ENCODE assay signal across 1 cellular context in the genomic region with DNA sequence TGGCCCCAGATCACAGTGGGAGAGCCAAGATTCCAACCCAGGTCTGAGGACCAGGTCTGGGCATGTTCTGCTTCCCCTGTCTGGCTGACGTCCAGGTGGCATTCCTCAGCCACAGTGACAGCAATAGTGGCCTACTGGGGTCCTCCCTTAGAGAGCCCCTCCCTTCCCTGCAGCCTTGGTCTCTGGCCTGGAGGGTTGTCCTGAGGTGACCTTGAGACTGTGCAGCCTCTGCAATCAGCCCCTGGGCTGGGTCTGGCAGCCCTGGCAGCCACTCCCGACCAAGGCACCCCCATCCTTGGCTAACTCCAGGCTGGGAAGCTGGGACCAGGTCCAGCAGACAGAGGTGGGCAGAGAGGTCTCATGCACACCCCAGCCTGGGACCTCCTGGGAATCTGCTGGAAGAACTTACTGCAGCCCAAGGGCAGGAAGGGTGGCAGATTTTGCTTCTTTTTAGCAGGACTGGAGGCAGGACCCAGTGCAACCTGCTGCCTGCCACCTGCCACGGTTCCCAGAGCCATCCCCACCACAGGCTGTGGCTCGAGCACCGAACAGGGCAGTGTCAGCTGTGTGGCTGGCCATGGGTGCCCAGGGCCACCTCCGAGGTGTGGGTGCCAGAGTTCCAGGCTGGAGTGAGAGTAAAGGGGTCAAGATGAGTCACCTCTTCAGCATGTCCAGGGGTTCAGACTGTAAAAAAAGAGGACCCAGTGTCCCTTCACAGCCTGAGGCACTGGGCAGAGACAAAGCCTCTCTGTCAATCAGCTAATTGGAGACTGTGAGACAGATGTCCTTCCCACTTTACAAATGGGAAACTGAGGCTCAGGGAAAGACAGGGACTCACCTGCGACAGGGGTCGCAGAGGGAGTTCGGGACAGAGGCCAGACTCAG.
TF ChIP-seq lines count a peak whose summit lies in the region.

No MANE protein-coding gene starts in this region.

TF ChIP-seq in HCT116, 20 proteins besides CTCF, POLR2A, EP300 and RAD21:
- TF ChIP-seq JUND (IDR thresholded peaks at IDR 0.05) (no peak), POLR2AphosphoS5 (IDR thresholded peaks at IDR 0.05; ENCODE audit: low read depth, low read length) (no peak), CEBPB (IDR thresholded peaks at IDR 0.05; ENCODE audit: low read depth) (no peak), ZFX (IDR thresholded peaks at IDR 0.05) (no peak), ZNF274 (IDR thresholded peaks at IDR 0.05; ENCODE audit: low read depth, low read length) (no peak), SP1 (IDR thresholded peaks at IDR 0.05; ENCODE audit: low read depth) (no peak), SRF (IDR thresholded peaks at IDR 0.05; ENCODE audit: low read depth) (no peak), EGR1 (IDR thresholded peaks at IDR 0.05; ENCODE audit: low read depth) (no peak), EZH2 (IDR thresholded peaks at IDR 0.05) (no peak), EZH2phosphoT487 (IDR thresholded peaks at IDR 0.05; ENCODE audit: borderline replicate concordance) (no peak), TCF7L2 (IDR thresholded peaks at IDR 0.05; ENCODE audit: borderline replicate concordance, extremely low read depth, insufficient read depth, insufficient read length) (no peak), SIN3A (IDR thresholded peaks at IDR 0.05; ENCODE audit: low read depth) (no peak)
- TF ChIP-seq, protein P1, sequence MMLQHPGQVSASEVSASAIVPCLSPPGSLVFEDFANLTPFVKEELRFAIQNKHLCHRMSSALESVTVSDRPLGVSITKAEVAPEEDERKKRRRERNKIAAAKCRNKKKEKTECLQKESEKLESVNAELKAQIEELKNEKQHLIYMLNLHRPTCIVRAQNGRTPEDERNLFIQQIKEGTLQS (IDR thresholded peaks at IDR 0.05), result no peak
- TF ChIP-seq, protein P2, sequence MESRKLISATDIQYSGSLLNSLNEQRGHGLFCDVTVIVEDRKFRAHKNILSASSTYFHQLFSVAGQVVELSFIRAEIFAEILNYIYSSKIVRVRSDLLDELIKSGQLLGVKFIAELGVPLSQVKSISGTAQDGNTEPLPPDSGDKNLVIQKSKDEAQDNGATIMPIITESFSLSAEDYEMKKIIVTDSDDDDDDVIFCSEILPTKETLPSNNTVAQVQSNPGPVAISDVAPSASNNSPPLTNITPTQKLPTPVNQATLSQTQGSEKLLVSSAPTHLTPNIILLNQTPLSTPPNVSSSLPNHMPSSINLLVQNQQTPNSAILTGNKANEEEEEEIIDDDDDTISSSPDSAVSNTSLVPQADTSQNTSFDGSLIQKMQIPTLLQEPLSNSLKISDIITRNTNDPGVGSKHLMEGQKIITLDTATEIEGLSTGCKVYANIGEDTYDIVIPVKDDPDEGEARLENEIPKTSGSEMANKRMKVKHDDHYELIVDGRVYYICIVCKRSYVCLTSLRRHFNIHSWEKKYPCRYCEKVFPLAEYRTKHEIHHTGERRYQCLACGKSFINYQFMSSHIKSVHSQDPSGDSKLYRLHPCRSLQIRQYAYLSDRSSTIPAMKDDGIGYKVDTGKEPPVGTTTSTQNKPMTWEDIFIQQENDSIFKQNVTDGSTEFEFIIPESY (IDR thresholded peaks at IDR 0.05; ENCODE audit: extremely low read depth, insufficient replicate concordance, low read length), result no peak
